ENCODE assay signal across 14 cellular contexts in the genomic region with DNA sequence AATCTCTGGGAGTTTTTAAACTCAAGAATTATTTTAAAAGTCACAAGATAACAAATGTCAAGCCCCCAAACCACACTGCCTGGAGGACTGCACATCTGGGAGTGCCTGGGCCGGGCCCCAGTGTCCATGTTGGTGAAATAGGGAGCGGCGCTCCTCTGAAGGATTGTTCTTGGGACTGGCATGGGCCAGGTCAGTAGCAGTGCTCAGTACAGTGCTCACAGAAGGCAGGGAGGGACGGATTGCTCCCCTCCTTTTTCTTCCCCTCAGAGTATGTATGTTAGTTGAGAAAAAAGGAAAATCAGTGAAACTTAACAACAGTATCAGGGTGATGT. TPM values are rescaled to one million over a fixed set of nuclear protein-coding genes. Genes with fewer than 3 reads are reported as not detected.
DNase-seq lines count a peak whose midpoint lies in the region; ATAC-seq and TF ChIP-seq lines count a peak whose summit lies in the region.
"Had no signal": no experiment of that assay in that cellular context is flagged by ENCODE, and none has a peak within 500 bp of the region (broad histone marks: within the 10 kb centered on the region; RNA-seq: fewer than 3 reads in every experiment).

No MANE protein-coding gene starts in this region.

- peaks cover 80% of the 10 kb centered on the region for H3K36me3 Mint-ChIP-seq in activated T-cell treated with anti-CD3 and anti-CD28 coated beads, Interleukin-2, amount 50 U/mL, for 24 hours (ENCODE audit: low read depth)
- peaks cover 22% of the 10 kb centered on the region for H3K36me3 Mint-ChIP-seq in activated CD4-positive, alpha-beta memory T cell treated with anti-CD3 and anti-CD28 coated beads for 36 hours
- H3K36me3 Mint-ChIP-seq in endothelial cell (ENCODE audit: low read depth, unreplicated experiment), result no peaks in the 10 kb centered on the region

- peak overlapping the region; percentile 91 for H3K27ac Mint-ChIP-seq in activated T-cell treated with anti-CD3 and anti-CD28 coated beads, Interleukin-2, amount 50 U/mL, for 24 hours
- peak overlapping the region; percentile 94 for H3K27ac Mint-ChIP-seq in activated CD4-positive, alpha-beta memory T cell treated with anti-CD3 and anti-CD28 coated beads for 36 hours
- peak overlapping the region; percentile 84 for H3K27ac Mint-ChIP-seq in endothelial cell (ENCODE audit: unreplicated experiment)

- CTCF ChIA-PET in activated CD4-positive, alpha-beta memory T cell treated with anti-CD3 and anti-CD28 coated beads for 36 hours (lab: Charles Lee), result interaction anchor here (3.7 kb wide), 1 partner anchor 10 kb away, joined by 37 read pairs; the partner anchor contains the start of gene STX16

- H3K9me3 Mint-ChIP-seq in activated T-cell treated with anti-CD3 and anti-CD28 coated beads, Interleukin-2, amount 50 U/mL, for 24 hours, result no peaks in the 10 kb centered on the region
- H3K9me3 Mint-ChIP-seq in activated CD4-positive, alpha-beta memory T cell treated with anti-CD3 and anti-CD28 coated beads for 36 hours, result no peaks in the 10 kb centered on the region
- no peaks in the 10 kb centered on the region for H3K9me3 Mint-ChIP-seq in endothelial cell (ENCODE audit: unreplicated experiment)

- no peak overlapping the region for H3K4me3 ChIP-seq in gastrocnemius medialis
- H3K4me3 ChIP-seq: left lung had no signal

- no peak for DNase-seq in activated T-cell treated with anti-CD3 and anti-CD28 coated beads, Interleukin-2, amount 50 U/mL, for 24 hours
- DNase-seq in activated T-cell treated with anti-CD3 and anti-CD28 coated beads for 4 hours, result no peak
- DNase-seq in activated CD4-positive, alpha-beta memory T cell treated with anti-CD3 and anti-CD28 coated beads for 36 hours, result no peak
- DNase-seq in endothelial cell (ENCODE audit: low spot score), result no peak
- DNase-seq in gastrocnemius medialis, result no peak
- DNase-seq in GF-D8 (lab: John Stamatoyannopoulos, UW), result no peak
- DNase-seq in HuH-7 (ENCODE audit: low spot score), result no peak
- DNase-seq: ACHN, foreskin fibroblast, left lung, NCI-H1105, NCI-H748 treated with DMSO at 0.1 percent for 48 hours had no signal

- H3K4me3 Mint-ChIP-seq in activated T-cell treated with anti-CD3 and anti-CD28 coated beads, Interleukin-2, amount 50 U/mL, for 24 hours, result peak overlapping the region; percentile 73
- peak overlapping the region; percentile 66 for H3K4me3 Mint-ChIP-seq in activated CD4-positive, alpha-beta memory T cell treated with anti-CD3 and anti-CD28 coated beads for 36 hours
- H3K4me3 Mint-ChIP-seq in endothelial cell (ENCODE audit: unreplicated experiment), result peak overlapping the region; percentile 47

- H3K4me1 ChIP-seq in gastrocnemius medialis, result peaks cover 43% of the 10 kb centered on the region in 2 donors

- TF ChIP-seq CTCF in endothelial cell (IDR thresholded peaks at IDR 0.05; ENCODE audit: unreplicated experiment) (no peak), gastrocnemius medialis (IDR thresholded peaks at IDR 0.05 in 4 of 5, conservative IDR thresholded peaks at IDR 0.05 in 1 of 5) (no peak)

- no peaks in the 10 kb centered on the region for H3K9me3 ChIP-seq in gastrocnemius medialis
- H3K9me3 ChIP-seq: left lung had no signal

- no peak for TF ChIP-seq POLR2A in gastrocnemius medialis (IDR thresholded peaks at IDR 0.05)

- in situ Hi-C loops in gastrocnemius medialis (cut with MboI; ENCODE audit: low sequenced_read_pairs in 4 of 4), result loop anchor here in 1 of 4 donors (25.0 kb wide), 1 partner anchor 1300 kb away; the partner anchor contains the start of gene RAE1

- no peaks in the 10 kb centered on the region for H3K27me3 ChIP-seq in gastrocnemius medialis
- H3K27me3 ChIP-seq: left lung had no signal

- H3K27ac ChIP-seq in gastrocnemius medialis, result peak overlapping the region; percentile 39 to 68 (median 53)
- H3K27ac ChIP-seq: KMS-11 had no signal

- peaks cover 79% of the 10 kb centered on the region for H3K4me1 Mint-ChIP-seq in activated T-cell treated with anti-CD3 and anti-CD28 coated beads, Interleukin-2, amount 50 U/mL, for 24 hours (ENCODE audit: low read depth)
- H3K4me1 Mint-ChIP-seq in activated CD4-positive, alpha-beta memory T cell treated with anti-CD3 and anti-CD28 coated beads for 36 hours (ENCODE audit: low read depth), result peaks cover 72% of the 10 kb centered on the region
- peaks cover 32% of the 10 kb centered on the region for H3K4me1 Mint-ChIP-seq in endothelial cell (ENCODE audit: unreplicated experiment)

- intact Hi-C loops in activated CD4-positive, alpha-beta memory T cell treated with anti-CD3 and anti-CD28 coated beads for 36 hours (cut with micrococcal nuclease), result no loop called here
- intact Hi-C loops in gastrocnemius medialis (cut with DNase I; ENCODE audit: low total_unique reads), result no loop called here

- H3K36me3 ChIP-seq in gastrocnemius medialis, result peaks cover 0 to 6% of the 10 kb centered on the region in 2 donors

- ATAC-seq in gastrocnemius medialis (no peak), HG03025 (IDR thresholded peaks at IDR 0.05; ENCODE audit: low FRiP score, unreplicated experiment) (no peak)

- H3K27me3 Mint-ChIP-seq in activated T-cell treated with anti-CD3 and anti-CD28 coated beads, Interleukin-2, amount 50 U/mL, for 24 hours, result no peaks in the 10 kb centered on the region
- no peaks in the 10 kb centered on the region for H3K27me3 Mint-ChIP-seq in activated CD4-positive, alpha-beta memory T cell treated with anti-CD3 and anti-CD28 coated beads for 36 hours
- H3K27me3 Mint-ChIP-seq in endothelial cell (ENCODE audit: unreplicated experiment), result no peaks in the 10 kb centered on the region

- POLR2A ChIA-PET in activated CD4-positive, alpha-beta memory T cell treated with anti-CD3 and anti-CD28 coated beads for 36 hours (lab: Charles Lee), result interaction anchor here (3.3 kb wide), 1 partner anchor 11 kb away, joined by 32 read pairs; the partner anchor contains the start of gene STX16

RNA-seq across cellular contexts. Expression of gene STX16, which starts 11.0 kb away (rescaled TPM):
- 100 to 1,000 TPM in 1 of 2 experiments, 10 to 100 TPM in 1; 88.7 to 104 TPM for total RNA-seq in activated CD4-positive, alpha-beta memory T cell treated with anti-CD3 and anti-CD28 coated beads for 36 hours
- 77.9 TPM for total RNA-seq in endothelial cell (ENCODE audit: unreplicated experiment)
- 10 to 100 TPM in 3 of 4 donors, 1 to 10 TPM in 1; 9.2 to 34.3 (median 20.4) TPM for total RNA-seq in gastrocnemius medialis

RNA-seq across cellular contexts. Expression of gene NPEPL1, which starts 30.5 kb away (rescaled TPM):
- total RNA-seq in activated CD4-positive, alpha-beta memory T cell treated with anti-CD3 and anti-CD28 coated beads for 36 hours, result 10 to 100 TPM; 17.8 to 18.8 TPM
- total RNA-seq in endothelial cell (ENCODE audit: unreplicated experiment) (37.6 TPM), gastrocnemius medialis (10 to 100 TPM; 18.1 to 51.5 (median 34.3) TPM)
